ENCODE assay signal across 2 cellular contexts in genomic region chr5:160047362-160047761, GRCh38.
TF ChIP-seq lines count a peak whose summit lies in the region.

No MANE protein-coding gene starts in this region.

TF ChIP-seq in GM23338, 12 proteins besides CTCF, POLR2A, EP300 and RAD21 (continued from another document):
- no peak for TF ChIP-seq ETS1 (IDR thresholded peaks at IDR 0.05)
- TF ChIP-seq ZNF331 (CRISPR knock-in tag; IDR thresholded peaks at IDR 0.05; ENCODE audit: low read depth): no peak
- TF ChIP-seq JUNB (IDR thresholded peaks at IDR 0.05; ENCODE audit: unreplicated experiment): no peak
- no peak for TF ChIP-seq REST (IDR thresholded peaks at IDR 0.05; ENCODE audit: unreplicated experiment)
- TF ChIP-seq ZNF462 (CRISPR knock-in tag; IDR thresholded peaks at IDR 0.05): no peak
- TF ChIP-seq NANOG (IDR thresholded peaks at IDR 0.05; ENCODE audit: borderline replicate concordance): no peak
- no peak for TF ChIP-seq ZNF114 (CRISPR knock-in tag; IDR thresholded peaks at IDR 0.05)
- TF ChIP-seq STAT1 (IDR thresholded peaks at IDR 0.05; ENCODE audit: unreplicated experiment): no peak
- TF ChIP-seq EZH2phosphoT487 (IDR thresholded peaks at IDR 0.05; ENCODE audit: unreplicated experiment): no peak
- TF ChIP-seq EZH2 (IDR thresholded peaks at IDR 0.05; ENCODE audit: low read depth, unreplicated experiment): no peak

TF ChIP-seq in H1, 55 proteins besides CTCF, POLR2A, EP300 and RAD21:
- TF ChIP-seq USF2 (IDR thresholded peaks at IDR 0.05; ENCODE audit: low read length) (no peak), SP1 (IDR thresholded peaks at IDR 0.05; ENCODE audit: low read depth, low read length) (no peak), RNF2 (IDR thresholded peaks at IDR 0.05; ENCODE audit: borderline replicate concordance, low read depth, low read length, missing control alignments, poor library complexity, severe bottlenecking) (no peak), POU5F1 (IDR thresholded peaks at IDR 0.05; ENCODE audit: low read depth, low read length) (no peak), GTF2F1 (IDR thresholded peaks at IDR 0.05; ENCODE audit: borderline replicate concordance, low read depth, low read length) (no peak), TBP (IDR thresholded peaks at IDR 0.05; ENCODE audit: low read depth, low read length) (no peak), RXRA (IDR thresholded peaks at IDR 0.05; ENCODE audit: insufficient read depth, low read depth, low read length) (no peak), BRCA1 (IDR thresholded peaks at IDR 0.05; ENCODE audit: low read depth, low read length) (no peak), FOSL1 (IDR thresholded peaks at IDR 0.05; ENCODE audit: insufficient read depth, low read depth, low read length) (no peak), ATF2 (IDR thresholded peaks at IDR 0.05; ENCODE audit: low read length) (no peak), JUND (IDR thresholded peaks at IDR 0.05; ENCODE audit: low read length) (no peak), SP4 (IDR thresholded peaks at IDR 0.05; ENCODE audit: low read length) (no peak)
